Comparison of ENCODE assay signal across 9 cellular contexts in genomic region chr19:55305491-55305890, GRCh38. TPM values are rescaled to one million over a fixed set of nuclear protein-coding genes. Genes with fewer than 3 reads are reported as not detected.
DNase-seq lines count a peak whose midpoint lies in the region; ATAC-seq and TF ChIP-seq lines count a peak whose summit lies in the region.
"Had no signal": no experiment of that assay in that cellular context is flagged by ENCODE, and none has a peak within 500 bp of the region (broad histone marks: within the 10 kb centered on the region; RNA-seq: fewer than 3 reads in every experiment).

No MANE protein-coding gene starts in this region.

- ATAC-seq in sciatic nerve = peak; percentile 75
- ATAC-seq in GM21528 (IDR thresholded peaks at IDR 0.05; ENCODE audit: low FRiP score, unreplicated experiment) = no peak
- no peak for ATAC-seq in GM18907 (IDR thresholded peaks at IDR 0.05; ENCODE audit: unreplicated experiment)

- intact Hi-C loops in sciatic nerve (cut with DNase I) = no loop called here

- no peaks in the 10 kb centered on the region for H3K9me2 ChIP-seq in Loucy (replicated peaks; ENCODE audit: low read depth, low read length)

- DNase-seq in DMS114 treated with DMSO at 0.1 percent for 48 hours (lab: John Stamatoyannopoulos, UW; ENCODE audit: unreplicated experiment) (peak; percentile 31), WERI-Rb-1 (peak; percentile 60), choroid plexus epithelial cell (ENCODE audit: low read depth) (peak; percentile 45), sciatic nerve (ENCODE audit: low spot score) (no peak), middle frontal gyrus (ENCODE audit: extremely low spot score, low spot score) (no peak)

- peak overlapping the region; percentile 24; the same call in 1 of the 2 replicates for H2AFZ ChIP-seq in Loucy (ENCODE audit: low read length)

- peak overlapping the region; percentile 26 for H3K4me2 ChIP-seq in Loucy (ENCODE audit: low read depth, low read length, poor library complexity, severe bottlenecking)

- H3K36me3 ChIP-seq in Loucy (ENCODE audit: insufficient read depth, low read length) = no peaks in the 10 kb centered on the region
- H3K36me3 ChIP-seq in WERI-Rb-1 = peaks cover 63% of the 10 kb centered on the region

- no peak overlapping the region for H3K9ac ChIP-seq in Loucy (ENCODE audit: low read depth, low read length, poor library complexity, severe bottlenecking)

- TF ChIP-seq CTCF in Loucy (conservative IDR thresholded peaks at IDR 0.05; ENCODE audit: low read length) (no peak), WERI-Rb-1 (IDR thresholded peaks at IDR 0.05; ENCODE audit: low read depth, low read length) (no peak), choroid plexus epithelial cell (conservative IDR thresholded peaks at IDR 0.05; ENCODE audit: low read depth, low read length) (no peak)

- H3K9me3 ChIP-seq in Loucy (ENCODE audit: insufficient read depth, low read depth, low read length) = no peaks in the 10 kb centered on the region
- H3K9me3 ChIP-seq in WERI-Rb-1 (ENCODE audit: severe bottlenecking) = no peaks in the 10 kb centered on the region

- no peak overlapping the region for H3K27ac ChIP-seq in WERI-Rb-1

- H3K4me1 ChIP-seq in Loucy (ENCODE audit: insufficient read depth, low read length, poor library complexity, severe bottlenecking) = peaks cover 5% of the 10 kb centered on the region

- H3K79me2 ChIP-seq in Loucy (ENCODE audit: insufficient read depth, low read length) = no peaks in the 10 kb centered on the region

- H3K27me3 ChIP-seq in Loucy (ENCODE audit: insufficient read depth, low read length, poor library complexity, severe bottlenecking) = no peaks in the 10 kb centered on the region
- H3K27me3 ChIP-seq in WERI-Rb-1 (ENCODE audit: insufficient read depth, low read depth, severe bottlenecking) = no peaks in the 10 kb centered on the region
- H3K27me3 ChIP-seq: dorsolateral prefrontal cortex had no signal

- H4K20me1 ChIP-seq in Loucy (ENCODE audit: insufficient read depth, low read length, poor library complexity, severe bottlenecking) = no peaks in the 10 kb centered on the region

- H3F3A ChIP-seq in Loucy (ENCODE audit: low read depth) = no peaks in the 10 kb centered on the region

- H3K4me3 ChIP-seq in Loucy (ENCODE audit: low read length, poor library complexity, severe bottlenecking) = peak overlapping the region; percentile 19
- H3K4me3 ChIP-seq in WERI-Rb-1 (ENCODE audit: low read depth, low read length) = no peak overlapping the region
- no peak overlapping the region for H3K4me3 ChIP-seq in choroid plexus epithelial cell (ENCODE audit: low read depth, low read length)
- H3K4me3 ChIP-seq: dorsolateral prefrontal cortex had no signal

RNA-seq across cellular contexts. Expression of gene TMEM150B, which starts 19.6 kb away (rescaled TPM):
- total RNA-seq in sciatic nerve = 5.1 TPM

RNA-seq across cellular contexts. Expression of gene BRSK1, which starts 21.7 kb away (rescaled TPM):
- 6.5 TPM for total RNA-seq in sciatic nerve

RNA-seq across cellular contexts. Expression of gene HSPBP1, which starts 25.6 kb away (rescaled TPM):
- 16.1 TPM for total RNA-seq in sciatic nerve

RNA-seq across cellular contexts. Expression of gene KMT5C, which starts 34.2 kb away (rescaled TPM):
- 18.1 TPM for total RNA-seq in sciatic nerve

RNA-seq across cellular contexts. Expression of gene PPP6R1, which starts 46.7 kb away (rescaled TPM):
- total RNA-seq in sciatic nerve = 40.4 TPM

Comparison
In these comparisons a context has a peak if more than half of its experiments do, and no peak if none do; other contexts are left out.
1. DNase-seq: peak in DMS114 treated with DMSO at 0.1 percent for 48 hours (single experiment), WERI-Rb-1 (single experiment) and choroid plexus epithelial cell (single experiment); none in sciatic nerve (single experiment) and middle frontal gyrus (single experiment).